Comparison of ENCODE assay signal across 16 cellular contexts in the genomic region with DNA sequence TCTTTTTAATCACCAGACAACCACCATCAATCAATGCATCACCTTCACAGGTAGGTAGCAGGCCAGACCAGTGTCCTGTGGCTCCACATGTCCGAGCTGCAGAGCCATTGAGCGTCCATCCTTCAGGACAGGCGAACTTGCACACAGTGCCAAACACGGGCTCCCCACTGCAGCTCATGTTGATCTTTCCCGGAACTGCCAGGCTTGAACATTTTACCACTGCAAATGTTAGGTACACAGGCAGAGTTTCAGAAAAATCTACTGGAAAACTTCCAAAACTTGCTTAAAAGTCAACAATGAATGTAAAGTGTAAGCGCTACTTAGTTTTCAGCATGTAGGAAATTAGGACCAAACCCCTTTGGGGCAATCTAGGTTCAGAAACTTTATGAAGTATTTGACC. TPM values are rescaled to one million over a fixed set of nuclear protein-coding genes. Genes with fewer than 3 reads are reported as not detected.
A peak's percentile ranks its signal among the peaks of the same experiment; 100 is the strongest.
DNase-seq lines count a peak whose midpoint lies in the region; ATAC-seq and TF ChIP-seq lines count a peak whose summit lies in the region.
"Had no signal": no experiment of that assay in that cellular context is flagged by ENCODE, and none has a peak within 500 bp of the region (broad histone marks: within the 10 kb centered on the region; RNA-seq: fewer than 3 reads in every experiment).

No MANE protein-coding gene starts in this region.

- POLR2A ChIA-PET in PC-3 (lab: Charles Lee; ENCODE audit: unreplicated experiment): no interaction called here

- TF ChIP-seq CTCF in PC-3 (conservative IDR thresholded peaks at IDR 0.05; ENCODE audit: low read depth, low read length) (no peak), lower lobe of right lung (IDR thresholded peaks at IDR 0.05) (no peak), transverse colon (IDR thresholded peaks at IDR 0.05) (no peak), GM23338 (conservative IDR thresholded peaks at IDR 0.05; ENCODE audit: low read depth in 2 of 2) (no peak)

- no peaks in the 10 kb centered on the region for H3K79me2 ChIP-seq in PC-3 (ENCODE audit: low read length)
- no peaks in the 10 kb centered on the region for H3K79me2 ChIP-seq in GM23338 (replicated peaks; ENCODE audit: insufficient read depth)

- no peak overlapping the region for H3K9ac ChIP-seq in PC-3 (ENCODE audit: low read length)

- CTCF ChIA-PET in PC-3 (lab: Charles Lee): interaction anchor here (0.5 kb wide), 1 partner anchor 116 kb away, joined by 3 read pairs; no protein-coding TSS in a partner anchor

- 52 to 68% methylated on average over 6 of the region's 6 CpGs for WGBS in transverse colon (ENCODE audit: low coverage in 1 of 2), 2 donors

- no peak for TF ChIP-seq POLR2A in transverse colon (IDR thresholded peaks at IDR 0.05)

- in situ Hi-C loops in transverse colon (cut with MboI; ENCODE audit: low pct_ligation_motif_present in 1 of 4, low pct_unique_long_range_greater_than_20kb in 1 of 4, low sequenced_read_pairs in 3 of 4): no loop called here

- no peaks in the 10 kb centered on the region for H3K9me2 ChIP-seq in PC-3 (replicated peaks; ENCODE audit: low read length)
- H3K9me2 ChIP-seq in GM23338 (ENCODE audit: insufficient read depth): peaks cover 5% of the 10 kb centered on the region; the same call in 1 of the 2 replicates

- H3K27ac Mint-ChIP-seq in GM23338: no peak overlapping the region
- H3K27ac Mint-ChIP-seq: CD8-positive, alpha-beta memory T cell had no signal

- no peaks in the 10 kb centered on the region for H3K4me1 ChIP-seq in PC-3 (ENCODE audit: insufficient read depth, low read length)
- peaks cover 3% of the 10 kb centered on the region for H3K4me1 ChIP-seq in lower lobe of right lung
- peaks cover 0 to 16% (median 6%) of the 10 kb centered on the region in 4 donors for H3K4me1 ChIP-seq in transverse colon
- no peaks in the 10 kb centered on the region for H3K4me1 ChIP-seq in GM23338 (ENCODE audit: insufficient read depth)
- H3K4me1 ChIP-seq: A549, Caco-2 had no signal

- no peak overlapping the region for H3K4me3 ChIP-seq in PC-3 (ENCODE audit: low read length)
- no peak overlapping the region for H3K4me3 ChIP-seq in lower lobe of right lung
- H3K4me3 ChIP-seq in transverse colon: no peak overlapping the region
- H3K4me3 ChIP-seq in GM23338: no peak overlapping the region
- H3K4me3 ChIP-seq: A549 had no signal

- H3K4me1 Mint-ChIP-seq in GM23338: no peaks in the 10 kb centered on the region
- H3K4me1 Mint-ChIP-seq: CD8-positive, alpha-beta memory T cell had no signal

- H3K4me2 ChIP-seq in PC-3 (ENCODE audit: low read length) (no peak overlapping the region), GM23338 (no peak overlapping the region)
- H3K4me2 ChIP-seq: A549 had no signal

- H3F3A ChIP-seq in PC-3 (ENCODE audit: low read length, unreplicated experiment) (no peaks in the 10 kb centered on the region), GM23338 (replicated peaks; ENCODE audit: low read depth) (no peaks in the 10 kb centered on the region)

- peak; percentile 23 for DNase-seq in PC-3
- peak; percentile 59 for DNase-seq in left lobe of liver (ENCODE audit: low spot score)
- no peak for DNase-seq in lower lobe of right lung
- peak; percentile 21 for DNase-seq in transverse colon
- DNase-seq in T-helper 2 cell: no peak
- DNase-seq in NCI-H1436 (lab: John Stamatoyannopoulos, UW): no peak
- DNase-seq in GM23338 (ENCODE audit: low spot score): no peak
- DNase-seq: Caco-2; CD8-positive, alpha-beta memory T cell; DMS53; GF-D8; IMR-90 had no signal

- H3K9me3 ChIP-seq in PC-3 (ENCODE audit: low read length): no peaks in the 10 kb centered on the region
- no peaks in the 10 kb centered on the region for H3K9me3 ChIP-seq in lower lobe of right lung
- H3K9me3 ChIP-seq in transverse colon: no peaks in the 10 kb centered on the region
- H3K9me3 ChIP-seq: A549, Caco-2 had no signal

- no peak for TF ChIP-seq EP300 in transverse colon (IDR thresholded peaks at IDR 0.05; ENCODE audit: low read depth)

- H3K27ac ChIP-seq in PC-3 (ENCODE audit: low read length) (no peak overlapping the region), lower lobe of right lung (no peak overlapping the region), transverse colon (peak overlapping the region; percentile 31 to 61 (median 42)), GM23338 (ENCODE audit: low read depth) (no peak overlapping the region)
- H3K27ac ChIP-seq: A549 had no signal

- H3K36me3 Mint-ChIP-seq in GM23338 (ENCODE audit: low read depth): no peaks in the 10 kb centered on the region
- H3K36me3 Mint-ChIP-seq: CD8-positive, alpha-beta memory T cell had no signal

- no peaks in the 10 kb centered on the region for H3K27me3 ChIP-seq in PC-3 (ENCODE audit: low read length)
- H3K27me3 ChIP-seq in lower lobe of right lung (ENCODE audit: low read depth): no peaks in the 10 kb centered on the region
- H3K27me3 ChIP-seq in transverse colon: no peaks in the 10 kb centered on the region
- H3K27me3 ChIP-seq in GM23338 (ENCODE audit: insufficient read depth): no peaks in the 10 kb centered on the region

- H4K20me1 ChIP-seq in PC-3 (ENCODE audit: low read length) (no peaks in the 10 kb centered on the region), GM23338 (replicated peaks; ENCODE audit: insufficient read depth) (no peaks in the 10 kb centered on the region)

- H2AFZ ChIP-seq in PC-3 (ENCODE audit: low read length): no peak overlapping the region
- no peak overlapping the region for H2AFZ ChIP-seq in GM23338

- no TSS peak for BruUV-seq in PC-3 (replicated peaks; lab: Mats Ljungman, UMichigan)

- no peaks in the 10 kb centered on the region for H3K27me3 Mint-ChIP-seq in GM23338 (ENCODE audit: insufficient read depth, low read depth, poor library complexity)

- no peak for ATAC-seq in PC-3
- peak; percentile 75 for ATAC-seq in left lobe of liver
- ATAC-seq in lower lobe of right lung: peak; percentile 37
- no peak for ATAC-seq in GM21723 (IDR thresholded peaks at IDR 0.05; ENCODE audit: unreplicated experiment)
- no peak for ATAC-seq in GM23338
- ATAC-seq: A549, HCT116 had no signal

- H3K4me3 Mint-ChIP-seq in GM23338: no peak overlapping the region
- H3K4me3 Mint-ChIP-seq: CD8-positive, alpha-beta memory T cell had no signal

- H3K9me3 Mint-ChIP-seq in GM23338: no peaks in the 10 kb centered on the region
- H3K9me3 Mint-ChIP-seq: CD8-positive, alpha-beta memory T cell had no signal

- intact Hi-C loops in PC-3 (cut with micrococcal nuclease): no loop called here
- intact Hi-C loops in lower lobe of right lung (cut with DNase I): no loop called here
- intact Hi-C loops in transverse colon (cut with DNase I; ENCODE audit: low total_unique reads): no loop called here

- no peaks in the 10 kb centered on the region for H3K36me3 ChIP-seq in PC-3 (ENCODE audit: low read depth, low read length)
- no peaks in the 10 kb centered on the region for H3K36me3 ChIP-seq in lower lobe of right lung
- no peaks in the 10 kb centered on the region for H3K36me3 ChIP-seq in transverse colon
- H3K36me3 ChIP-seq in GM23338 (ENCODE audit: insufficient read depth): no peaks in the 10 kb centered on the region

TF ChIP-seq in GM23338, 12 proteins besides CTCF, POLR2A, EP300 and RAD21:
- TF ChIP-seq EZH2phosphoT487 (IDR thresholded peaks at IDR 0.05; ENCODE audit: unreplicated experiment): no peak
- no peak for TF ChIP-seq ZNF331 (CRISPR knock-in tag; IDR thresholded peaks at IDR 0.05; ENCODE audit: low read depth)
- TF ChIP-seq JUNB (IDR thresholded peaks at IDR 0.05; ENCODE audit: unreplicated experiment): no peak
- TF ChIP-seq POLR2AphosphoS5 (IDR thresholded peaks at IDR 0.05; ENCODE audit: low read depth): no peak
TF ChIP-seq in GM23338: peak in this region for 0.

RNA-seq across cellular contexts. Expression of a gene that starts 6.6 kb away (rescaled TPM):
- 0.17 TPM in 1 of 2 replicates, not detected in the other for total RNA-seq in PC-3 (2014; rRNA removed)
- 0.93 TPM for total RNA-seq in left lobe of liver
- total RNA-seq in lower lobe of right lung: 0.38 TPM
- total RNA-seq in transverse colon: under 1 TPM in 2 of 4 donors, not detected in 2; 0.14 to 0.16 TPM
- not detected in 2 replicates for total RNA-seq in GM23338 (2014; rRNA removed; shearing (Covaris generic))
- not detected in 2 replicates for polyA plus RNA-seq in GM23338 (2016; fragmentation: Nextera tagmentation; extraction: Ambion mirVana)
- total RNA-seq: Caco-2; CD8-positive, alpha-beta memory T cell; IMR-90 had no signal
- polyA plus RNA-seq: A549, BJ, IMR-90 had no signal

RNA-seq across cellular contexts. Expression of a gene that starts 15.9 kb away (rescaled TPM):
- 0.69 and 1.2 TPM in 2 replicates for total RNA-seq in PC-3 (2014; rRNA removed)
- 1.9 TPM for total RNA-seq in left lobe of liver
- 23.8 TPM for total RNA-seq in lower lobe of right lung
- 1 to 10 TPM in 2 of 4 donors, under 1 TPM in 1, not detected in 1; 0.55 to 6.4 (median 2.9) TPM for total RNA-seq in transverse colon
- total RNA-seq in GM23338 (2014; rRNA removed; shearing (Covaris generic)): not detected in 2 replicates
- polyA plus RNA-seq in GM23338 (2016; fragmentation: Nextera tagmentation; extraction: Ambion mirVana): not detected in 2 replicates
- total RNA-seq: Caco-2, IMR-90 had no signal
- polyA plus RNA-seq: IMR-90 had no signal

Comparison
In these comparisons a context has a peak if more than half of its experiments do, and no peak if none do; other contexts are left out.
1. ATAC-seq: peak in left lobe of liver (single experiment) and lower lobe of right lung (2 of 2); none in PC-3 (single experiment), GM21723 (single experiment) and GM23338 (single experiment).
2. DNase-seq: peak in PC-3 (single experiment), left lobe of liver (single experiment) and transverse colon (single experiment); none in lower lobe of right lung (single experiment), T-helper 2 cell (0 of 5), NCI-H1436 (single experiment) and GM23338 (single experiment).
3. H3K27ac ChIP-seq: peak in transverse colon (4 of 4); none in PC-3 (single experiment), lower lobe of right lung (single experiment) and GM23338 (single experiment).